In the genomic region with DNA sequence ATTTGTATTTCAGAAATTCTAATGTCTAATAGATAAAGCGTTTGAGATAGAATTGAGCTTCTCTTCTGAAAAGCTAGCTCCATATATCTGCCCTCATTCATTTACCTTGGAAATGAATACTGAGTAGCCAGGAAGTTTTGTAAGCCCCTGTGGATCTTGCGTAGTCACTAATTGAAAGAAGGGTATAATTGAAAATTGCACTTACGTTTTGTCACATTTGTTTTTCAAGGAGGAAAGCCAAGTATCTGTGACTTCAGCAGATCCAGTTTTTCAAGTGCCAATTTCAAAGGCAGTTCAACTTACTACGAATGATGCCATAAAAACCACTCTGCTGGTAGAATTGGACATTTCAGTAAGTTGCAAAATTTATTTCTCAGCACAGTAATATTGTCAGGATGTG, we compare ENCODE assay signal across 20 cellular contexts. TPM values are rescaled to one million over a fixed set of nuclear protein-coding genes. Genes with fewer than 3 reads are reported as not detected.
A peak's percentile ranks its signal among the peaks of the same experiment; 100 is the strongest.
DNase-seq lines count a peak whose midpoint lies in the region; ATAC-seq and TF ChIP-seq lines count a peak whose summit lies in the region.
"Had no signal": no experiment of that assay in that cellular context is flagged by ENCODE, and none has a peak within 500 bp of the region (broad histone marks: within the 10 kb centered on the region; RNA-seq: fewer than 3 reads in every experiment).

No MANE protein-coding gene starts in this region.

- no peak for ATAC-seq in upper lobe of left lung (ENCODE audit: low FRiP score in 2 of 2)
- ATAC-seq in activated naive CD4-positive, alpha-beta T cell treated with anti-CD3 and anti-CD28 coated beads, Interleukin-2, amount 50 U/mL, for 72 hours: no peak

- H3K36me3 ChIP-seq in upper lobe of left lung (peaks cover 5 to 81% (median 34%) of the 10 kb centered on the region in 4 donors), PC-9 (ENCODE audit: low read depth) (peaks cover 43% of the 10 kb centered on the region), smooth muscle cell (ENCODE audit: low read depth) (peaks cover 7% of the 10 kb centered on the region)

- H3K36me3 Mint-ChIP-seq in activated naive CD4-positive, alpha-beta T cell treated with anti-CD3 and anti-CD28 coated beads, Interleukin-2, amount 50 U/mL, for 72 hours: peaks cover 12 to 18% of the 10 kb centered on the region in 2 donors

- no peak overlapping the region for H3K27ac Mint-ChIP-seq in activated naive CD4-positive, alpha-beta T cell treated with anti-CD3 and anti-CD28 coated beads, Interleukin-2, amount 50 U/mL, for 72 hours

- no peaks in the 10 kb centered on the region for H3K9me3 Mint-ChIP-seq in activated naive CD4-positive, alpha-beta T cell treated with anti-CD3 and anti-CD28 coated beads, Interleukin-2, amount 50 U/mL, for 72 hours
- H3K9me3 Mint-ChIP-seq: IgD-negative memory B cell had no signal

- BruUV-seq in PC-9 (replicated peaks; lab: Mats Ljungman, UMichigan): no TSS peak

- H3K79me2 ChIP-seq in PC-9 (ENCODE audit: low read depth): no peaks in the 10 kb centered on the region
- peaks cover 3% of the 10 kb centered on the region for H3K79me2 ChIP-seq in smooth muscle cell (ENCODE audit: low read depth)

- H3K9ac ChIP-seq in smooth muscle cell (ENCODE audit: low read depth): no peak overlapping the region

- peak in 1 of 4 donors; percentile 66 for TF ChIP-seq EP300 in upper lobe of left lung (IDR thresholded peaks at IDR 0.05)

- TF ChIP-seq CTCF in upper lobe of left lung (IDR thresholded peaks at IDR 0.05) (peak in 2 of 6 experiments; percentile 7 to 10), PC-9 (conservative IDR thresholded peaks at IDR 0.05) (no peak), smooth muscle cell (IDR thresholded peaks at IDR 0.05; ENCODE audit: borderline replicate concordance, insufficient read depth, poor library complexity, severe bottlenecking) (no peak)

- intact Hi-C loops in PC-9 (cut with micrococcal nuclease; ENCODE audit: unreplicated experiment): no loop called here

- H3K9me2 ChIP-seq in PC-9 (ENCODE audit: insufficient read depth): no peaks in the 10 kb centered on the region

- peak in 1 of 4 donors; percentile 12 for TF ChIP-seq POLR2A in upper lobe of left lung (IDR thresholded peaks at IDR 0.05)

- H2AFZ ChIP-seq in PC-9 (no peak overlapping the region), smooth muscle cell (ENCODE audit: low read depth) (no peak overlapping the region)

- H3F3A ChIP-seq in PC-9 (ENCODE audit: insufficient read depth, low read depth) (peaks cover 11% of the 10 kb centered on the region; the same call in 1 of the 2 replicates), smooth muscle cell (ENCODE audit: low read depth) (peaks cover 2% of the 10 kb centered on the region)

- H4K20me1 ChIP-seq in PC-9 (ENCODE audit: insufficient read depth) (peaks cover 8% of the 10 kb centered on the region), smooth muscle cell (ENCODE audit: low read depth) (peaks cover 18% of the 10 kb centered on the region)

- no peaks in the 10 kb centered on the region for H3K27me3 ChIP-seq in layer of hippocampus (ENCODE audit: control insufficient read depth, insufficient read depth, low read length)
- no peaks in the 10 kb centered on the region for H3K27me3 ChIP-seq in upper lobe of left lung
- no peaks in the 10 kb centered on the region for H3K27me3 ChIP-seq in PC-9 (ENCODE audit: insufficient read depth, low read depth)
- H3K27me3 ChIP-seq in smooth muscle cell (ENCODE audit: low read depth): no peaks in the 10 kb centered on the region

- H3K4me1 ChIP-seq in upper lobe of left lung (peaks cover 18 to 60% (median 24%) of the 10 kb centered on the region in 4 donors), PC-9 (replicated peaks; ENCODE audit: insufficient read depth) (no peaks in the 10 kb centered on the region), smooth muscle cell (ENCODE audit: low read depth) (no peaks in the 10 kb centered on the region)

- 49 to 67% methylated on average over 4 of the region's 4 CpGs for WGBS in upper lobe of left lung, 2 donors
- WGBS in smooth muscle cell (ENCODE audit: low lambda C conversion rate): 96% methylated on average over 4 of the region's 4 CpGs

- DNase-seq in DMS79 treated with DMSO at 0.1 percent for 48 hours (lab: John Stamatoyannopoulos, UW) (peak; percentile 75), NOMO-1 treated with DMSO at 0.1 percent for 48 hours (lab: John Stamatoyannopoulos, UW; ENCODE audit: unreplicated experiment) (peak; percentile 13), upper lobe of left lung (no peak), PC-9 (no peak), smooth muscle cell (lab: John Stamatoyannopoulos, UW; ENCODE audit: unreplicated experiment) (no peak)
- DNase-seq in activated naive CD4-positive, alpha-beta T cell treated with anti-CD3 and anti-CD28 coated beads, Interleukin-2, amount 50 U/mL, for 72 hours (ENCODE audit: low spot score in 2 of 2): no peak
- DNase-seq: ACHN, C1 segment of cervical spinal cord, DND-41, Kasumi-1, MM.1S, NCI-H1105 treated with DMSO at 0.1 percent for 48 hours, NCI-H1694, NCI-H2107, NCI-H526, Right ventricle myocardium superior had no signal

- H3K4me3 ChIP-seq in upper lobe of left lung (no peak overlapping the region), PC-9 (no peak overlapping the region), smooth muscle cell (no peak overlapping the region)
- H3K4me3 ChIP-seq: HAP-1 had no signal

- POLR2A ChIA-PET in PC-9 (lab: Charles Lee; ENCODE audit: unreplicated experiment): no interaction called here

- H3K9me3 ChIP-seq in upper lobe of left lung: no peaks in the 10 kb centered on the region
- H3K9me3 ChIP-seq in PC-9 (ENCODE audit: insufficient read depth, low read depth): no peaks in the 10 kb centered on the region
- H3K9me3 ChIP-seq in smooth muscle cell (replicated peaks; ENCODE audit: low read depth): no peaks in the 10 kb centered on the region
- H3K9me3 ChIP-seq: HAP-1 had no signal

- CTCF ChIA-PET in PC-9 (lab: Charles Lee): no interaction called here

- H3K4me2 ChIP-seq in PC-9 (no peak overlapping the region), smooth muscle cell (no peak overlapping the region)

- peak overlapping the region; percentile 91 for H3K27ac ChIP-seq in layer of hippocampus (ENCODE audit: low read depth, low read length)
- H3K27ac ChIP-seq in upper lobe of left lung: peak overlapping the region in 3 of 4 donors; percentile 51 to 80 (median 69)
- no peak overlapping the region for H3K27ac ChIP-seq in PC-9
- H3K27ac ChIP-seq in smooth muscle cell (ENCODE audit: low read depth): no peak overlapping the region

RNA-seq across cellular contexts. Expression of gene MTRR, which starts 14.0 kb away (rescaled TPM):
- total RNA-seq in upper lobe of left lung: 100 to 1,000 TPM in 3 of 6 donors, 10 to 100 TPM in 3; 91.1 to 157 (median 105) TPM
- 71.5 and 72.6 TPM in 2 replicates for total RNA-seq in PC-9 (2021)
- total RNA-seq in activated naive CD4-positive, alpha-beta T cell treated with anti-CD3 and anti-CD28 coated beads, Interleukin-2, amount 50 U/mL, for 72 hours: 10 to 100 TPM; 24.5 to 42.9 TPM
- total RNA-seq in smooth muscle cell: 23.7 and 24.5 TPM in 2 replicates
- 16.2 and 18.3 TPM in 2 replicates for polyA plus RNA-seq in smooth muscle cell

RNA-seq across cellular contexts. Expression of gene FASTKD3, which starts 14.1 kb away (rescaled TPM):
- 10 to 100 TPM in 3 of 6 donors, 1 to 10 TPM in 3; 1.6 to 21.0 (median 10.6) TPM for total RNA-seq in upper lobe of left lung
- 17.6 and 20.6 TPM in 2 replicates for total RNA-seq in PC-9 (2021)
- 1 to 10 TPM; 5.3 to 8.3 TPM for total RNA-seq in activated naive CD4-positive, alpha-beta T cell treated with anti-CD3 and anti-CD28 coated beads, Interleukin-2, amount 50 U/mL, for 72 hours
- total RNA-seq in smooth muscle cell: 16.5 and 18.0 TPM in 2 replicates
- polyA plus RNA-seq in smooth muscle cell: 4.6 and 12.6 TPM in 2 replicates

RNA-seq across cellular contexts. Expression of gene CFAP90, which starts 32.0 kb away (rescaled TPM):
- total RNA-seq in upper lobe of left lung: 10 to 100 TPM in 1 of 6 donors, 1 to 10 TPM in 4, under 1 TPM in 1; 0.54 to 11.3 (median 6.0) TPM
- not detected in 2 replicates for total RNA-seq in PC-9 (2021)
- not detected for total RNA-seq in activated naive CD4-positive, alpha-beta T cell treated with anti-CD3 and anti-CD28 coated beads, Interleukin-2, amount 50 U/mL, for 72 hours
- 0.22 TPM in 1 of 2 replicates, not detected in the other for total RNA-seq in smooth muscle cell
- 0.82 and 1.1 TPM in 2 replicates for polyA plus RNA-seq in smooth muscle cell
- total RNA-seq: G401, Right ventricle myocardium superior had no signal
- polyA plus RNA-seq: IgD-negative memory B cell had no signal

Comparison
In these comparisons a context has a peak if more than half of its experiments do, and no peak if none do; other contexts are left out.
1. DNase-seq: peak in DMS79 treated with DMSO at 0.1 percent for 48 hours (single experiment) and NOMO-1 treated with DMSO at 0.1 percent for 48 hours (single experiment); none in upper lobe of left lung (0 of 2), PC-9 (0 of 2), activated naive CD4-positive, alpha-beta T cell treated with anti-CD3 and anti-CD28 coated beads, Interleukin-2, amount 50 U/mL, for 72 hours (0 of 2) and smooth muscle cell (single experiment).
2. H3K27ac ChIP-seq: peak in layer of hippocampus (single experiment) and upper lobe of left lung (3 of 4); none in PC-9 (single experiment) and smooth muscle cell (single experiment).